ENCODE assay signal across 27 cellular contexts in genomic region chr1:109828756-109829505, GRCh38.
DNase-seq lines count a peak whose midpoint lies in the region; ATAC-seq, FAIRE-seq and TF ChIP-seq lines count a peak whose summit lies in the region.
"Had no signal": no experiment of that assay in that cellular context is flagged by ENCODE, and none has a peak within 500 bp of the region (broad histone marks: within the 10 kb centered on the region; RNA-seq: fewer than 3 reads in every experiment).

No MANE protein-coding gene starts in this region.

- H2BK120ac ChIP-seq in IMR-90 (ENCODE audit: low read depth, low read length): peak overlapping the region; percentile 10; the same call in 1 of the 2 replicates

- H2BK15ac ChIP-seq in IMR-90 (ENCODE audit: low read depth, low read length): 0 out of 3 replicates have a peak overlapping the region, but pooled peaks have one; percentile 28

- TF ChIP-seq RAD21 in IMR-90 (IDR thresholded peaks at IDR 0.05; ENCODE audit: low read length) (no peak), K562 (CRISPR knock-in tag; conservative IDR thresholded peaks at IDR 0.05 in 1 of 2, IDR thresholded peaks at IDR 0.05 in 1 of 2) (no peak), HepG2 (CRISPR knock-in tag; IDR thresholded peaks at IDR 0.05) (no peak)

- no peak overlapping the region for H3K23ac ChIP-seq in IMR-90 (ENCODE audit: low read depth, low read length)

- no peak overlapping the region for H4K8ac ChIP-seq in IMR-90 (ENCODE audit: low read depth in 2 of 2, low read length in 2 of 2)

- H3K14ac ChIP-seq in IMR-90 (replicated peaks; ENCODE audit: low read depth, low read length): no peak overlapping the region

- BruUV-seq in IMR-90 (replicated peaks; lab: Mats Ljungman, UMichigan) (no TSS peak), K562 (replicated peaks; lab: Mats Ljungman, UMichigan) (no TSS peak), HepG2 (replicated peaks; lab: Mats Ljungman, UMichigan) (no TSS peak)

- H3K4me2 ChIP-seq in IMR-90 (ENCODE audit: low read depth, low read length) (no peak overlapping the region), K562 (ENCODE audit: insufficient read depth, low read length) (no peak overlapping the region), osteoblast (ENCODE audit: insufficient read depth, low read length) (peak overlapping the region; percentile 21), HepG2 (ENCODE audit: low read depth, low read length) (no peak overlapping the region)
- H3K4me2 ChIP-seq: smooth muscle cell had no signal

- H3K4ac ChIP-seq in IMR-90 (ENCODE audit: low read depth, low read length): no peak overlapping the region

- H3K79me2 ChIP-seq in K562 (ENCODE audit: control insufficient read depth, insufficient read depth, low read length) (no peaks in the 10 kb centered on the region), osteoblast (ENCODE audit: insufficient read depth, low read length) (no peaks in the 10 kb centered on the region), HepG2 (ENCODE audit: insufficient read depth, low read length) (no peaks in the 10 kb centered on the region)

- H4K91ac ChIP-seq in IMR-90 (ENCODE audit: insufficient read depth, low read depth, low read length): no peak overlapping the region; the same call in 1 of the 2 replicates

- H3K4me1 ChIP-seq in IMR-90 (ENCODE audit: control insufficient read depth, insufficient read depth, low read length): peaks cover 11% of the 10 kb centered on the region
- peaks cover 15 to 26% of the 10 kb centered on the region in 2 experiments for H3K4me1 ChIP-seq in K562 (replicated peaks in 1 of 2; ENCODE audit: control insufficient read depth in 2 of 2, insufficient read depth in 2 of 2, low read length in 2 of 2)
- H3K4me1 ChIP-seq in osteoblast (ENCODE audit: insufficient read depth, low read length): peaks cover 57% of the 10 kb centered on the region
- H3K4me1 ChIP-seq in HepG2 (ENCODE audit: insufficient read depth, low read length): peaks cover 13% of the 10 kb centered on the region
- H3K4me1 ChIP-seq: pancreas had no signal

- CTCF ChIA-PET in IMR-90 (lab: Yijun Ruan, JAX): no interaction called here
- CTCF ChIA-PET in K562 (lab: Yijun Ruan, JAX; ENCODE audit: low intra/inter-chr PET ratio): no interaction called here
- CTCF ChIA-PET in HepG2 (lab: Yijun Ruan, JAX; ENCODE audit: low intra/inter-chr PET ratio, low total read pairs): no interaction called here

- H3K27ac ChIP-seq in IMR-90 (ENCODE audit: insufficient read depth, low read length) (no peak overlapping the region), K562 (ENCODE audit: extremely low read depth, low read depth, low read length) (no peak overlapping the region), osteoblast (ENCODE audit: low read depth, low read length) (peak overlapping the region; percentile 19), HepG2 (ENCODE audit: extremely low read length, insufficient read depth, low read length) (no peak overlapping the region)
- H3K27ac ChIP-seq: brain microvascular endothelial cell, pancreas, vagina had no signal

- TF ChIP-seq POLR2A in IMR-90 (IDR thresholded peaks at IDR 0.05; ENCODE audit: low read depth, low read length) (no peak), K562 (conservative IDR thresholded peaks at IDR 0.05) (no peak), HepG2 (IDR thresholded peaks at IDR 0.05; ENCODE audit: insufficient read depth in 1 of 2, low read depth in 2 of 2, low read length in 2 of 2) (no peak)

- H3K9me1 ChIP-seq in IMR-90 (ENCODE audit: insufficient read depth, low read length): peaks cover 10% of the 10 kb centered on the region
- H3K9me1 ChIP-seq in K562 (ENCODE audit: control insufficient read depth, insufficient read depth, low read length): no peaks in the 10 kb centered on the region

- in situ Hi-C loops in IMR-90 (cut with MboI; ENCODE audit: low sequenced_read_pairs) (no loop called here), K562 (cut with MboI) (no loop called here), HepG2 (cut with HindIII; ENCODE audit: extremely low pct_ligation_motif_present, low pct_unique_long_range_greater_than_20kb) (no loop called here)

- H3K9ac ChIP-seq in IMR-90 (ENCODE audit: low read depth, low read length) (no peak overlapping the region), K562 (ENCODE audit: insufficient read depth in 1 of 2, low read depth in 2 of 2, low read length in 2 of 2) (no peak overlapping the region), HepG2 (ENCODE audit: insufficient read depth, low read depth, low read length) (no peak overlapping the region)

- H3K36me3 ChIP-seq in IMR-90 (ENCODE audit: control insufficient read depth, insufficient read depth, low read length): no peaks in the 10 kb centered on the region
- H3K36me3 ChIP-seq in K562 (ENCODE audit: control insufficient read depth, insufficient read depth, low read length): no peaks in the 10 kb centered on the region
- no peaks in the 10 kb centered on the region for H3K36me3 ChIP-seq in osteoblast (ENCODE audit: insufficient read depth, low read length)
- H3K36me3 ChIP-seq in HepG2 (replicated peaks in 1 of 2; ENCODE audit: control insufficient read depth in 1 of 2, insufficient read depth in 2 of 2, low read length in 2 of 2): no peaks in the 10 kb centered on the region
- H3K36me3 ChIP-seq: brain microvascular endothelial cell, pancreas, vagina had no signal

- no peak overlapping the region for H2BK5ac ChIP-seq in IMR-90 (ENCODE audit: low read depth, low read length, poor library complexity, severe bottlenecking)

- dilution Hi-C loops in IMR-90 (cut with HindIII; ENCODE audit: low sequenced_read_pairs, unreplicated experiment): no loop called here

- H3K18ac ChIP-seq in IMR-90 (ENCODE audit: low read depth, low read length): no peak overlapping the region

- H4K5ac ChIP-seq in IMR-90 (ENCODE audit: low read depth, low read length): no peak overlapping the region

- TF ChIP-seq EP300 in K562 (IDR thresholded peaks at IDR 0.05; ENCODE audit: low read length): no peak
- no peak for TF ChIP-seq EP300 in HepG2 (IDR thresholded peaks at IDR 0.05; ENCODE audit: low read depth in 2 of 2, low read length in 2 of 2)
- no peak for TF ChIP-seq EP300 in HepG2 (CRISPR knock-in tag; IDR thresholded peaks at IDR 0.05; ENCODE audit: borderline replicate concordance)

- FAIRE-seq in K562 (lab: Jason Lieb, UNC) (no peak), HepG2 (lab: Jason Lieb, UNC) (no peak)
- FAIRE-seq: GM12892, pancreas had no signal

- H2AFZ ChIP-seq in IMR-90 (replicated peaks; ENCODE audit: low read length, poor library complexity): peak overlapping the region; percentile 44
- peak overlapping the region; percentile 35; the same call in 1 of the 2 replicates for H2AFZ ChIP-seq in K562 (ENCODE audit: low read depth, low read length)
- H2AFZ ChIP-seq in osteoblast (ENCODE audit: low read length): no peak overlapping the region
- H2AFZ ChIP-seq in HepG2 (ENCODE audit: low read length): no peak overlapping the region

- no peaks in the 10 kb centered on the region for H3K79me1 ChIP-seq in IMR-90 (ENCODE audit: low read depth in 1 of 2, low read length in 2 of 2)

- H3K27me3 ChIP-seq in IMR-90 (ENCODE audit: control insufficient read depth, insufficient read depth, low read length): no peaks in the 10 kb centered on the region
- H3K27me3 ChIP-seq in K562 (ENCODE audit: control insufficient read depth in 2 of 2, insufficient read depth in 2 of 2, low read length in 2 of 2): no peaks in the 10 kb centered on the region
- H3K27me3 ChIP-seq in osteoblast (ENCODE audit: insufficient read depth, low read length): no peaks in the 10 kb centered on the region
- peaks cover 0 to 20% of the 10 kb centered on the region in 2 experiments; a peak in 1 of 5 replicates for H3K27me3 ChIP-seq in HepG2 (ENCODE audit: control insufficient read depth in 1 of 2, insufficient read depth in 2 of 2, low read length in 2 of 2)
- H3K27me3 ChIP-seq: brain microvascular endothelial cell, pancreas, vagina had no signal

- peak overlapping the region; percentile 63; the same call in 1 of the 2 replicates for H2AK5ac ChIP-seq in IMR-90 (ENCODE audit: low read depth, low read length)

- no CpG with 5 or more reads among the region's 8 CpGs for WGBS in IMR-90 (ENCODE audit: extremely low coverage in 2 of 2, insufficient read length in 1 of 2), 2 experiments
- WGBS in K562 (ENCODE audit: insufficient coverage, low coverage, missing lambda C conversion rate): 66% methylated on average over 5 of the region's 8 CpGs
- WGBS in HepG2 (ENCODE audit: low lambda C conversion rate): 48% methylated on average over 6 of the region's 8 CpGs

- peak; percentile 68 for DNase-seq in EH (ENCODE audit: low read depth)
- peak; percentile 13 for DNase-seq in IMR-90
- no peak for DNase-seq in K562 (ENCODE audit: extremely low read depth in 1 of 4, low spot score in 3 of 4)
- DNase-seq in osteoblast (ENCODE audit: insufficient read length, low spot score, missing footprints): no peak
- no peak for DNase-seq in HepG2 (ENCODE audit: low spot score)
- DNase-seq in SK-N-DZ (ENCODE audit: low spot score): no peak
- no peak for DNase-seq in NCI-H1105 (lab: John Stamatoyannopoulos, UW)
- DNase-seq: ACHN; activated CD4-positive, alpha-beta T cell treated with anti-CD3 and anti-CD28 coated beads, Interleukin-2, amount 50 U/mL, for 4 hours; activated naive CD4-positive, alpha-beta T cell treated with anti-CD3 and anti-CD28 coated beads for 36 hours; brain microvascular endothelial cell; DMS 273 treated with DMSO at 0.1 percent for 48 hours; H9; NCI-H1417; NCI-H2029; NCI-H526 treated with DMSO at 0.1 percent for 48 hours; NK-92 treated with Interleukin-12 subunit alpha and Interleukin-12 subunit beta, amount 100 ng/mL, for 24 hours; pancreas; Right ventricle myocardium superior; stimulated activated CD4-positive, alpha-beta T cell treated with anti-CD3 and anti-CD28 coated beads, Interleukin-1b, Interleukin-23, amount 100 ng/mL, for 48 hours; stimulated activated naive CD8-positive, alpha-beta T cell treated with anti-CD3 and anti-CD28 coated beads, Interleukin-15, amount 100 ng/mL, for 72 hours; T-helper 2 cell had no signal

- no peak overlapping the region for H3K56ac ChIP-seq in IMR-90 (ENCODE audit: extremely low read depth, insufficient read depth, low read length)

- intact Hi-C loops in IMR-90 (cut with micrococcal nuclease) (loop anchor here (5.0 kb wide), 1 partner anchor 48 kb away; no protein-coding TSS in a partner anchor), K562 (cut with micrococcal nuclease) (no loop called here), HepG2 (cut with micrococcal nuclease; ENCODE audit: unreplicated experiment) (no loop called here)

- no peak overlapping the region for H2AK9ac ChIP-seq in IMR-90 (replicated peaks; ENCODE audit: low read depth, low read length, poor library complexity)

- ATAC-seq in IMR-90 (ENCODE audit: low read depth) (peak; percentile 43), K562 (no peak), HepG2 (no peak), GM19455 (IDR thresholded peaks at IDR 0.05; ENCODE audit: unreplicated experiment) (no peak)
- ATAC-seq: activated CD4-positive, CD25-positive, alpha-beta regulatory T cell treated with anti-CD3 and anti-CD28 coated beads, Interleukin-2, amount 50 U/mL, for 24 hours; pancreas; stimulated activated naive CD8-positive, alpha-beta T cell treated with anti-CD3 and anti-CD28 coated beads, Interleukin-15, amount 100 ng/mL, for 72 hours had no signal

- TF ChIP-seq CTCF in IMR-90 (conservative IDR thresholded peaks at IDR 0.05; ENCODE audit: low read depth, low read length) (no peak), K562 (IDR thresholded peaks at IDR 0.05 in 2 of 3, conservative IDR thresholded peaks at IDR 0.05 in 1 of 3; ENCODE audit: insufficient read depth in 2 of 3, low read depth in 1 of 3, low read length in 3 of 3) (no peak), osteoblast (IDR thresholded peaks at IDR 0.05; ENCODE audit: extremely low read depth, low read depth, low read length) (no peak), HepG2 (CRISPR knock-in tag; IDR thresholded peaks at IDR 0.05) (no peak)

- no peak overlapping the region for H2BK20ac ChIP-seq in IMR-90 (ENCODE audit: low read depth, low read length)

- no peaks in the 10 kb centered on the region for H4K20me1 ChIP-seq in IMR-90 (ENCODE audit: insufficient read depth, low read length)
- H4K20me1 ChIP-seq in K562 (replicated peaks; ENCODE audit: control insufficient read depth, insufficient read depth, low read length): no peaks in the 10 kb centered on the region
- no peaks in the 10 kb centered on the region for H4K20me1 ChIP-seq in osteoblast (ENCODE audit: insufficient read depth, low read length)
- no peaks in the 10 kb centered on the region for H4K20me1 ChIP-seq in HepG2 (ENCODE audit: insufficient read depth, low read length)

- H3K4me3 ChIP-seq in IMR-90 (ENCODE audit: insufficient read depth, low read depth, low read length) (no peak overlapping the region), K562 (no peak overlapping the region), osteoblast (ENCODE audit: insufficient read depth, low read length) (no peak overlapping the region), HepG2 (replicated peaks in 1 of 3; ENCODE audit: insufficient read depth in 1 of 3, low read depth in 2 of 3, low read length in 3 of 3) (no peak overlapping the region)
- H3K4me3 ChIP-seq: pancreas, smooth muscle cell, vagina had no signal

- H3K9me3 ChIP-seq in IMR-90 (ENCODE audit: control insufficient read depth, insufficient read depth, low read length) (peaks cover 2% of the 10 kb centered on the region; the same call in 1 of the 2 replicates), K562 (replicated peaks; ENCODE audit: control insufficient read depth, insufficient read depth, low read depth, low read length) (no peaks in the 10 kb centered on the region), osteoblast (ENCODE audit: low read depth, low read length) (no peaks in the 10 kb centered on the region), HepG2 (ENCODE audit: low read length) (no peaks in the 10 kb centered on the region)
- H3K9me3 ChIP-seq: pancreas, vagina had no signal

- POLR2A ChIA-PET in IMR-90 (lab: Charles Lee; ENCODE audit: unreplicated experiment): no interaction called here
- POLR2A ChIA-PET in K562 (lab: Yijun Ruan, JAX): interaction anchor here (0.5 to 1.4 kb wide), 6 partner anchors 8 to 968 kb away, joined by 3 read pairs; no protein-coding TSS in a partner anchor
- POLR2A ChIA-PET in HepG2 (lab: Yijun Ruan, JAX): no interaction called here

Comparison
In these comparisons a context has a peak if more than half of its experiments do, and no peak if none do; other contexts are left out.
1. DNase-seq: peak in EH (single experiment) and IMR-90 (single experiment); none in K562 (0 of 4), osteoblast (single experiment), HepG2 (single experiment), SK-N-DZ (single experiment) and NCI-H1105 (single experiment).
2. H2AFZ ChIP-seq: peak in IMR-90 (single experiment) and K562 (single experiment); none in osteoblast (single experiment) and HepG2 (single experiment).